Comparison of ENCODE assay signal across 7 cellular contexts in the genomic region with DNA sequence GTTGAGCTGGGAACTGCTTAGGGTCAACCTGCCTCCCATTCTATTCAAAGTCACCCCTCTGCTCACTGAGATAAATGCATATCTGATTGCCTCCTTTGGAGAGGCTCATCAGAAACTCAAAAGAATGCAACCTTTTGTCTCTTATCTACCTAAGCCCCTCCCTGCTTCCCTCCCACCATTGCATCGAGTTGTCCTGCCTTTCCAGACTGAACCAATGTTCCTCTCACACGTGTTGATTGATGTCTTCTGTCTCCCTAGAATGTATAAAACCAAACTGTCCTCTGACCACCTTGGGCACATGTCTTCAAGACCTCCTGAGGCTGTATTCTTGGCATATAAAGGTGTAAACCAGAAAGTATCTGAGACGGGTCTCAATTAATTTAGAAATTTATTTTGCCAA. TPM values are rescaled to one million over a fixed set of nuclear protein-coding genes. Genes with fewer than 3 reads are reported as not detected.
"Had no signal": no experiment of that assay in that cellular context is flagged by ENCODE, and none has a peak within 500 bp of the region (broad histone marks: within the 10 kb centered on the region; RNA-seq: fewer than 3 reads in every experiment).

No MANE protein-coding gene starts in this region.

RNA-seq across cellular contexts. Expression of gene PHF21B, which starts 42.9 kb away (rescaled TPM):
- total RNA-seq: liver, lower lobe of right lung, mononuclear cell, natural killer cell, suprapubic skin had no signal
- polyA plus RNA-seq: immature natural killer cell, liver, mammary epithelial cell had no signal
